In the genomic region with DNA sequence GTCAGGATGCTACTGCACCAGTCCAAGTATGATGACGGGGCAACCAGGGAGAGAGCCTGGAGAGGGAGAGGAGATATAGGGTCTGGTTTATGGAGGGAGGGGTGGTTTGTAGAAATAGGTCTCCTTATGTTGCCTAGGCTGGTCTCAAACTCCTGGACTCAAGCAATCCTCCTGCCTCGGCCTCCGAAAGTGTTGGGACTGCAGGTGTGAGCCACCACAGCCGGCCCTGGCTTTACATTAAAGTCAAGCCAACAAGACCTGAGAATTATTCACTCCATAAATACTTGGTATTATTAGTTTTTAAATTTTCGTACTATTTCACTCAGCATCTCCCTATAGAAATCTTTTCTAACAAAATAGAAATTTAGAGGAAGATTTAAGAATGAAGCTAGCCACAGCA, we compare ENCODE assay signal across 23 cellular contexts.
A peak's percentile ranks its signal among the peaks of the same experiment; 100 is the strongest.
DNase-seq lines count a peak whose midpoint lies in the region; ATAC-seq and TF ChIP-seq lines count a peak whose summit lies in the region.
"Had no signal": no experiment of that assay in that cellular context is flagged by ENCODE, and none has a peak within 500 bp of the region (broad histone marks: within the 10 kb centered on the region; RNA-seq: fewer than 3 reads in every experiment).

No MANE protein-coding gene starts in this region.

- H3K4me2 ChIP-seq in OCI-LY3 (ENCODE audit: low read length) (peak overlapping the region; percentile 22; the same call in 1 of the 2 replicates), osteoblast (ENCODE audit: insufficient read depth, low read length) (no peak overlapping the region)
- H3K4me2 ChIP-seq: A549; BLaER1 treated with 17β-estradiol and CSF1 and Interleukin-3, amounts not matched to agents 10 nM and 100 nM had no signal

- H3K27ac ChIP-seq in OCI-LY3 (ENCODE audit: low read length) (no peak overlapping the region), osteoblast (ENCODE audit: low read depth, low read length) (no peak overlapping the region), upper lobe of right lung (no peak overlapping the region)
- H3K27ac ChIP-seq: A549; BLaER1 treated with 17β-estradiol and CSF1 and Interleukin-3, amounts not matched to agents 10 nM and 100 nM; GM23248 had no signal

- no peaks in the 10 kb centered on the region for H3K4me1 Mint-ChIP-seq in T-helper 2 cell treated with Interferon-gamma antibody and Interleukin-4, amounts not matched to agents 5 μg/mL and 100 μg/mL, for 36 hours (ENCODE audit: low read depth)
- H3K4me1 Mint-ChIP-seq: CD14-positive monocyte; CD8-positive, alpha-beta memory T cell had no signal

- H3K4me1 ChIP-seq in OCI-LY3 (ENCODE audit: low read length) (peaks cover 11% of the 10 kb centered on the region), osteoblast (ENCODE audit: insufficient read depth, low read length) (no peaks in the 10 kb centered on the region), upper lobe of right lung (no peaks in the 10 kb centered on the region)
- H3K4me1 ChIP-seq: A549, BE2C had no signal

- intact Hi-C loops in upper lobe of right lung (cut with DNase I): no loop called here

- ATAC-seq in upper lobe of right lung (no peak), HG03108 (IDR thresholded peaks at IDR 0.05; ENCODE audit: unreplicated experiment) (no peak)
- ATAC-seq: A549, GM12878 had no signal

- H3K79me2 ChIP-seq in OCI-LY3 (ENCODE audit: low read length): no peaks in the 10 kb centered on the region
- no peaks in the 10 kb centered on the region for H3K79me2 ChIP-seq in osteoblast (ENCODE audit: insufficient read depth, low read length)

- H3K27me3 Mint-ChIP-seq in T-helper 2 cell treated with Interferon-gamma antibody and Interleukin-4, amounts not matched to agents 5 μg/mL and 100 μg/mL, for 36 hours (ENCODE audit: low read depth): no peaks in the 10 kb centered on the region

- H2AFZ ChIP-seq in OCI-LY3 (ENCODE audit: low read depth, low read length): no peak overlapping the region
- H2AFZ ChIP-seq in osteoblast (ENCODE audit: low read length): no peak overlapping the region
- H2AFZ ChIP-seq: GM23248 had no signal

- no peak overlapping the region for H3K4me3 Mint-ChIP-seq in T-helper 2 cell treated with Interferon-gamma antibody and Interleukin-4, amounts not matched to agents 5 μg/mL and 100 μg/mL, for 36 hours
- H3K4me3 Mint-ChIP-seq: CD14-positive monocyte; CD4-positive, alpha-beta T cell; CD8-positive, alpha-beta memory T cell had no signal

- H3K36me3 ChIP-seq in OCI-LY3 (replicated peaks; ENCODE audit: low read depth, low read length) (no peaks in the 10 kb centered on the region), osteoblast (ENCODE audit: insufficient read depth, low read length) (no peaks in the 10 kb centered on the region), upper lobe of right lung (no peaks in the 10 kb centered on the region)
- H3K36me3 ChIP-seq: BE2C; BLaER1 treated with 17β-estradiol and CSF1 and Interleukin-3, amounts not matched to agents 10 nM and 100 nM had no signal

- peak; percentile 49 for DNase-seq in osteoblast (ENCODE audit: insufficient read length, low spot score, missing footprints)
- DNase-seq in upper lobe of right lung: peak; percentile 23
- no peak for DNase-seq in NCI-H1694 (lab: John Stamatoyannopoulos, UW)
- DNase-seq in T-helper 2 cell treated with Interferon-gamma antibody and Interleukin-4, amounts not matched to agents 5 μg/mL and 100 μg/mL, for 36 hours (ENCODE audit: low spot score): no peak
- DNase-seq: 8988T; ACHN; AML-193; BE2C; CD4-positive, alpha-beta T cell; CD8-positive, alpha-beta memory T cell; DMS 273 treated with DMSO at 0.1 percent for 48 hours; DMS79; EL; GDM1; GM23248; H7; HCEC 1CT had no signal

- H4K20me1 ChIP-seq in OCI-LY3 (ENCODE audit: insufficient read depth, low read length): no peaks in the 10 kb centered on the region
- no peaks in the 10 kb centered on the region for H4K20me1 ChIP-seq in osteoblast (ENCODE audit: insufficient read depth, low read length)
- H4K20me1 ChIP-seq: BLaER1 treated with 17β-estradiol and CSF1 and Interleukin-3, amounts not matched to agents 10 nM and 100 nM had no signal

- H3K36me3 Mint-ChIP-seq in T-helper 2 cell treated with Interferon-gamma antibody and Interleukin-4, amounts not matched to agents 5 μg/mL and 100 μg/mL, for 36 hours (ENCODE audit: low read depth): no peaks in the 10 kb centered on the region
- H3K36me3 Mint-ChIP-seq: CD14-positive monocyte; CD8-positive, alpha-beta memory T cell had no signal

- TF ChIP-seq CTCF in OCI-LY3 (IDR thresholded peaks at IDR 0.05; ENCODE audit: low read depth, low read length) (no peak), osteoblast (IDR thresholded peaks at IDR 0.05; ENCODE audit: extremely low read depth, low read depth, low read length) (no peak), upper lobe of right lung (IDR thresholded peaks at IDR 0.05) (no peak)

- no peaks in the 10 kb centered on the region for H3K9me3 Mint-ChIP-seq in T-helper 2 cell treated with Interferon-gamma antibody and Interleukin-4, amounts not matched to agents 5 μg/mL and 100 μg/mL, for 36 hours
- H3K9me3 Mint-ChIP-seq: CD4-positive, alpha-beta T cell; CD8-positive, alpha-beta memory T cell had no signal

- H3K9me3 ChIP-seq in OCI-LY3 (ENCODE audit: insufficient read depth, low read length) (no peaks in the 10 kb centered on the region), osteoblast (ENCODE audit: low read depth, low read length) (no peaks in the 10 kb centered on the region), upper lobe of right lung (no peaks in the 10 kb centered on the region)
- H3K9me3 ChIP-seq: A549; BE2C; BLaER1 treated with 17β-estradiol and CSF1 and Interleukin-3, amounts not matched to agents 10 nM and 100 nM had no signal

- no peak overlapping the region for H3K4me3 ChIP-seq in OCI-LY3 (ENCODE audit: low read length)
- no peak overlapping the region for H3K4me3 ChIP-seq in osteoblast (ENCODE audit: insufficient read depth, low read length)
- H3K4me3 ChIP-seq in upper lobe of right lung: no peak overlapping the region
- H3K4me3 ChIP-seq: A549; BLaER1 treated with 17β-estradiol and CSF1 and Interleukin-3, amounts not matched to agents 10 nM and 100 nM; GM12878; GM23248 had no signal

- H3K9ac ChIP-seq in OCI-LY3 (ENCODE audit: low read length): no peak overlapping the region
- H3K9ac ChIP-seq: BLaER1 treated with 17β-estradiol and CSF1 and Interleukin-3, amounts not matched to agents 10 nM and 100 nM; GM23248 had no signal

- H3K27me3 ChIP-seq in OCI-LY3 (ENCODE audit: low read depth, low read length): no peaks in the 10 kb centered on the region
- peaks cover 4% of the 10 kb centered on the region for H3K27me3 ChIP-seq in osteoblast (ENCODE audit: insufficient read depth, low read length)
- H3K27me3 ChIP-seq in upper lobe of right lung: no peaks in the 10 kb centered on the region
- H3K27me3 ChIP-seq: BE2C had no signal

- no peak overlapping the region for H3K27ac Mint-ChIP-seq in T-helper 2 cell treated with Interferon-gamma antibody and Interleukin-4, amounts not matched to agents 5 μg/mL and 100 μg/mL, for 36 hours
- H3K27ac Mint-ChIP-seq: CD14-positive monocyte; CD4-positive, alpha-beta T cell; CD8-positive, alpha-beta memory T cell had no signal

Comparison
In these comparisons a context has a peak if more than half of its experiments do, and no peak if none do; other contexts are left out.
1. DNase-seq: peak in osteoblast (single experiment) and upper lobe of right lung (single experiment); none in NCI-H1694 (single experiment) and T-helper 2 cell treated with Interferon-gamma antibody and Interleukin-4, amounts not matched to agents 5 μg/mL and 100 μg/mL, for 36 hours (single experiment).